Comparison of ENCODE assay signal across 20 cellular contexts in the genomic region with DNA sequence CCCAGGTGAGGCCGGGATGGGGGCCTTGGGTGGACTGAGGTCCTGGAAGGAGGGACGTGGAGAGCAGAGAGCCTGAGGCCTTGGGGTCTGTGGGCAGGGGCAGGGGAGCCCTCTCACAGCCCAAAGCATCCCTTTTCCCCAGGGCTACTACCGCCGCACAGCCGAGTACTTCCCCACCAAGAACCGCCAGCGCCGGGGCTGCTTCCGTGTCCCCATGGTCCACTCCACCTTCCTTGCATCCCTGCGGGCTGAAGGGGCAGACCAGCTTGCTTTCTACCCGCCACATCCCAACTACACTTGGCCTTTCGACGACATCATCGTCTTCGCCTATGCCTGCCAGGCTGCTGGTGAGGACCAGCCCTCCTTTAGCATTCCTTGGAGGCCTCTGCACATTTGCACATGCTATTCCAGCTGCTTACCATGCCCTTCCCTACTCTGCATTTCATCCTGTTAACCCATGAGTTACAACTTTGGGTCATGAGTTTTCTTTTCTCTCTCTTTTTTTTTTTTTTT. TPM values are rescaled to one million over a fixed set of nuclear protein-coding genes. Genes with fewer than 3 reads are reported as not detected.
DNase-seq lines count a peak whose midpoint lies in the region; TF ChIP-seq lines count a peak whose summit lies in the region.
"Had no signal": no experiment of that assay in that cellular context is flagged by ENCODE, and none has a peak within 500 bp of the region (broad histone marks: within the 10 kb centered on the region; RNA-seq: fewer than 3 reads in every experiment).

No MANE protein-coding gene starts in this region.

- H4K91ac ChIP-seq in trophoblast cell (ENCODE audit: low read depth, low read length): no peak overlapping the region

- H2AFZ ChIP-seq in trophoblast cell (ENCODE audit: insufficient read depth, low read length, poor library complexity): no peak overlapping the region

- no peak overlapping the region for H3K4ac ChIP-seq in trophoblast cell (ENCODE audit: low read depth, low read length)

- H3K23ac ChIP-seq in trophoblast cell (ENCODE audit: low read length): no peak overlapping the region

- H3K27ac ChIP-seq in RWPE1 (peak overlapping the region; percentile 80), epithelial cell of prostate (peak overlapping the region; percentile 84), trophoblast cell (ENCODE audit: low read depth, low read length) (no peak overlapping the region)
- H3K27ac ChIP-seq: 22Rv1; BLaER1 treated with 17β-estradiol and CSF1 and Interleukin-3, amounts not matched to agents 10 nM and 100 nM had no signal

- H4K8ac ChIP-seq in trophoblast cell (ENCODE audit: low read depth, low read length): no peak overlapping the region

- no peaks in the 10 kb centered on the region for H3K9me3 ChIP-seq in trophoblast cell (ENCODE audit: insufficient read depth, low read depth, low read length)
- H3K9me3 ChIP-seq: BE2C; BLaER1 treated with 17β-estradiol and CSF1 and Interleukin-3, amounts not matched to agents 10 nM and 100 nM had no signal

- CTCF ChIA-PET in RWPE1 (lab: Yijun Ruan, JAX): interaction anchor here (0.6 to 2.9 kb wide), 2 partner anchors 14 to 196 kb away, joined by 4 to 18 read pairs; no protein-coding TSS in a partner anchor

- H3K36me3 ChIP-seq in trophoblast cell (ENCODE audit: control insufficient read depth in 1 of 2, insufficient read depth in 2 of 2, low read length in 2 of 2): peaks cover 38 to 43% of the 10 kb centered on the region in 2 experiments
- H3K36me3 ChIP-seq: BE2C had no signal

- peaks cover 12 to 25% of the 10 kb centered on the region in 2 experiments for H3K4me1 ChIP-seq in trophoblast cell (ENCODE audit: control insufficient read depth in 1 of 2, insufficient read depth in 2 of 2, low read length in 2 of 2)

- POLR2A ChIA-PET in RWPE1 (lab: Yijun Ruan, JAX; ENCODE audit: low non-redundant PET): interaction anchor here (0.5 kb wide), 1 partner anchor 128 kb away, joined by 3 read pairs; no protein-coding TSS in a partner anchor

- no peak overlapping the region for H3K4me3 ChIP-seq in trophoblast cell (ENCODE audit: low read depth, low read length)
- H3K4me3 ChIP-seq: BLaER1 treated with 17β-estradiol and CSF1 and Interleukin-3, amounts not matched to agents 10 nM and 100 nM; GM12878 had no signal

- TF ChIP-seq CTCF in RWPE1 (conservative IDR thresholded peaks at IDR 0.05; ENCODE audit: low read depth): no peak

- no peak overlapping the region for H3K4me2 ChIP-seq in trophoblast cell (ENCODE audit: low read length)
- H3K4me2 ChIP-seq: BLaER1 treated with 17β-estradiol and CSF1 and Interleukin-3, amounts not matched to agents 10 nM and 100 nM had no signal

- in situ Hi-C loops in ACHN (cut with HindIII; ENCODE audit: low pct_ligation_motif_present, low pct_unique_long_range_greater_than_20kb, low sequenced_read_pairs): no loop called here

- H2BK12ac ChIP-seq in trophoblast cell (ENCODE audit: low read length): no peak overlapping the region

- H3K18ac ChIP-seq in trophoblast cell (ENCODE audit: low read length): no peak overlapping the region

- H2BK5ac ChIP-seq in trophoblast cell (ENCODE audit: low read depth, low read length, poor library complexity): no peak overlapping the region

- no peaks in the 10 kb centered on the region for H3K27me3 ChIP-seq in trophoblast cell (ENCODE audit: insufficient read depth, low read length)
- H3K27me3 ChIP-seq: BE2C had no signal

- H3K79me2 ChIP-seq in trophoblast cell (ENCODE audit: control insufficient read depth, insufficient read depth, low read length, poor library complexity): peaks cover 11% of the 10 kb centered on the region

- peaks cover 16% of the 10 kb centered on the region for H3K79me1 ChIP-seq in trophoblast cell (ENCODE audit: low read length)

- no peak overlapping the region for H3K9ac ChIP-seq in trophoblast cell (ENCODE audit: low read length)
- H3K9ac ChIP-seq: BLaER1 treated with 17β-estradiol and CSF1 and Interleukin-3, amounts not matched to agents 10 nM and 100 nM had no signal

- WGBS in trophoblast cell (ENCODE audit: extremely low coverage, insufficient coverage, insufficient read length): no CpG with 5 or more reads among the region's 15 CpGs

- H4K12ac ChIP-seq in trophoblast cell (ENCODE audit: low read depth, low read length): no peak overlapping the region

- no peak overlapping the region for H3K14ac ChIP-seq in trophoblast cell (ENCODE audit: low read length)

- no peak overlapping the region for H2AK5ac ChIP-seq in trophoblast cell (ENCODE audit: low read length)

- DNase-seq in H4 (ENCODE audit: low spot score) (peak; percentile 2), RWPE1 (ENCODE audit: low spot score) (no peak), epithelial cell of prostate (ENCODE audit: low read depth, low spot score) (no peak), trophoblast cell (peak; percentile 75 to 81), NCI-H1048 (lab: John Stamatoyannopoulos, UW) (no peak), DMS 273 (lab: John Stamatoyannopoulos, UW; ENCODE audit: unreplicated experiment) (no peak), ACHN (no peak)
- no peak for DNase-seq in stimulated activated CD4-positive, alpha-beta T cell treated with anti-CD3 and anti-CD28 coated beads, Interleukin-2, amount 100 ng/mL, for 48 hours
- DNase-seq: AML-193; BE2C; CD4-positive, alpha-beta T cell; CD8-positive, alpha-beta memory T cell; DMS79; EL; GDM1; GOT3; HCEC 1CT had no signal

- no peak overlapping the region for H2BK120ac ChIP-seq in trophoblast cell (ENCODE audit: insufficient read depth, low read length, poor library complexity)

RNA-seq across cellular contexts. Expression of a gene that starts 3.7 kb away (rescaled TPM):
- total RNA-seq in H4 (2014; rRNA removed; shearing (Covaris generic)): 19.0 and 20.8 TPM in 2 replicates
- polyA plus RNA-seq in trophoblast cell (2013): 83.1 and 83.9 TPM in 2 replicates

RNA-seq across cellular contexts. Expression of a gene that starts 31.5 kb away (rescaled TPM):
- 28.6 and 30.2 TPM in 2 replicates for total RNA-seq in H4 (2014; rRNA removed; shearing (Covaris generic))
- 34.5 and 36.5 TPM in 2 replicates for polyA plus RNA-seq in trophoblast cell (2013)

RNA-seq across cellular contexts. Expression of a gene that starts 53.1 kb away (rescaled TPM):
- total RNA-seq in H4 (2014; rRNA removed; shearing (Covaris generic)): 52.3 and 71.9 TPM in 2 replicates
- polyA plus RNA-seq in trophoblast cell (2013): 35.0 and 35.4 TPM in 2 replicates

Comparison
In these comparisons a context has a peak if more than half of its experiments do, and no peak if none do; other contexts are left out.
1. DNase-seq: peak in H4 (single experiment) and trophoblast cell (2 of 2); none in RWPE1 (single experiment), epithelial cell of prostate (single experiment), NCI-H1048 (single experiment), DMS 273 (single experiment), ACHN (single experiment) and stimulated activated CD4-positive, alpha-beta T cell treated with anti-CD3 and anti-CD28 coated beads, Interleukin-2, amount 100 ng/mL, for 48 hours (0 of 2).